In genomic region chr1:161605762-161606540, GRCh38 we compare ENCODE assay signal across 11 cellular contexts. TPM values are rescaled to one million over a fixed set of nuclear protein-coding genes. Genes with fewer than 3 reads are reported as not detected.
A peak's percentile ranks its signal among the peaks of the same experiment; 100 is the strongest.
DNase-seq lines count a peak whose midpoint lies in the region; ATAC-seq, FAIRE-seq and TF ChIP-seq lines count a peak whose summit lies in the region.
"Not testable (repeated sequence)": the region's sequence is repeated elsewhere in the genome, so short reads cannot be mapped to it uniquely, and the experiment has no call there.
"Had no signal": no experiment of that assay in that cellular context is flagged by ENCODE, and none has a peak within 500 bp of the region (broad histone marks: within the 10 kb centered on the region; RNA-seq: fewer than 3 reads in every experiment).

No MANE protein-coding gene starts in this region.

- H3K27me3 ChIP-seq in SK-N-SH (ENCODE audit: insufficient read depth) (peaks cover 19% of the 10 kb centered on the region; the same call in 1 of the 2 replicates), heart right ventricle (peaks cover 0 to 37% (median 25%) of the 10 kb centered on the region in 7 donors)
- H3K27me3 ChIP-seq in endothelial cell of umbilical vein (ENCODE audit: control insufficient read depth in 2 of 2, insufficient read depth in 2 of 2, low read length in 2 of 2); mesenchymal stem cell (ENCODE audit: control insufficient read depth in 1 of 2, insufficient read depth in 1 of 2, low read length in 2 of 2): not testable (repeated sequence)

- not testable (repeated sequence) for H3K36me3 Mint-ChIP-seq in activated naive CD8-positive, alpha-beta T cell treated with anti-CD3 and anti-CD28 coated beads, Interleukin-2, amount 10 ng/mL, durations not matched to agents 7 days and 5 days

- dilution Hi-C loops in endothelial cell of umbilical vein (cut with MboI; ENCODE audit: extremely low pct_ligation_motif_present, low sequenced_read_pairs): not testable (repeated sequence)

- H3K27ac Mint-ChIP-seq in activated naive CD8-positive, alpha-beta T cell treated with anti-CD3 and anti-CD28 coated beads, Interleukin-2, amount 10 ng/mL, durations not matched to agents 7 days and 5 days: not testable (repeated sequence)

- H3K4ac ChIP-seq in mesenchymal stem cell (ENCODE audit: low read depth in 1 of 2, low read length in 2 of 2): not testable (repeated sequence)

- not testable (repeated sequence) for H3K23ac ChIP-seq in mesenchymal stem cell (ENCODE audit: low read length in 2 of 2)

- H2BK15ac ChIP-seq in mesenchymal stem cell (ENCODE audit: low read depth, poor library complexity, severe bottlenecking): not testable (repeated sequence)

- not testable (repeated sequence) for H3K9me3 ChIP-seq in SK-N-SH; endothelial cell of umbilical vein (replicated peaks; ENCODE audit: control insufficient read depth, insufficient read depth, low read length); heart right ventricle; mesenchymal stem cell (ENCODE audit: control insufficient read depth, low read length)

- ATAC-seq in activated naive CD8-positive, alpha-beta T cell treated with anti-CD3 and anti-CD28 coated beads, Interleukin-2, amount 10 ng/mL, durations not matched to agents 7 days and 5 days (ENCODE audit: low read depth): peak; percentile 49
- ATAC-seq in heart right ventricle: peak in 7 of 8 donors; percentile 22 to 91 (median 56)

- H3K4me3 Mint-ChIP-seq in activated naive CD8-positive, alpha-beta T cell treated with anti-CD3 and anti-CD28 coated beads, Interleukin-2, amount 10 ng/mL, durations not matched to agents 7 days and 5 days: not testable (repeated sequence)

- TF ChIP-seq POLR2A in endothelial cell of umbilical vein (IDR thresholded peaks at IDR 0.05; ENCODE audit: low read depth, low read length): not testable (repeated sequence)

- not testable (repeated sequence) for H3K27ac ChIP-seq in SK-N-SH (ENCODE audit: low read depth in 2 of 2, low read length in 1 of 2); endothelial cell of umbilical vein (ENCODE audit: insufficient read depth, low read depth, low read length); heart right ventricle; mesenchymal stem cell (ENCODE audit: low read length, poor library complexity, severe bottlenecking)

- TF ChIP-seq RAD21 in SK-N-SH (IDR thresholded peaks at IDR 0.05; ENCODE audit: low read length): not testable (repeated sequence)

- not testable (repeated sequence) for H2BK120ac ChIP-seq in mesenchymal stem cell (ENCODE audit: low read depth, low read length)

- H2AFZ ChIP-seq in SK-N-SH (ENCODE audit: low read depth); mesenchymal stem cell (ENCODE audit: low read depth, low read length): not testable (repeated sequence)
- H2AFZ ChIP-seq in endothelial cell of umbilical vein (ENCODE audit: low read depth, low read length): peak overlapping the region; percentile 42

- POLR2A ChIA-PET in SK-N-SH (lab: Yijun Ruan, JAX); activated naive CD8-positive, alpha-beta T cell treated with anti-CD3 and anti-CD28 coated beads, Interleukin-2, amount 10 ng/mL, durations not matched to agents 7 days and 5 days (lab: Charles Lee); endothelial cell of umbilical vein (lab: Charles Lee): not testable (repeated sequence)

- H3K9ac ChIP-seq in SK-N-SH; endothelial cell of umbilical vein (replicated peaks; ENCODE audit: extremely low read depth, insufficient read depth, low read length); mesenchymal stem cell (ENCODE audit: low read length): not testable (repeated sequence)

- H3K9me3 Mint-ChIP-seq in activated naive CD8-positive, alpha-beta T cell treated with anti-CD3 and anti-CD28 coated beads, Interleukin-2, amount 10 ng/mL, durations not matched to agents 7 days and 5 days: not testable (repeated sequence)

- not testable (repeated sequence) for H3K18ac ChIP-seq in mesenchymal stem cell (ENCODE audit: low read depth in 1 of 2, low read length in 2 of 2)

- H3K4me1 ChIP-seq in SK-N-SH (ENCODE audit: control insufficient read depth in 1 of 2, insufficient read depth in 2 of 2, low read depth in 1 of 2, low read length in 1 of 2); endothelial cell of umbilical vein (ENCODE audit: control insufficient read depth, extremely low read depth, insufficient read depth, low read length); heart right ventricle; mesenchymal stem cell (ENCODE audit: control insufficient read depth, insufficient read depth, low read depth, low read length): not testable (repeated sequence)

- H3K9me2 ChIP-seq in SK-N-SH: not testable (repeated sequence)

- peak; percentile 82 for FAIRE-seq in endothelial cell of umbilical vein (lab: Jason Lieb, UNC)

- not testable (repeated sequence) for H3K79me2 ChIP-seq in SK-N-SH (ENCODE audit: insufficient read depth); endothelial cell of umbilical vein (ENCODE audit: control insufficient read depth, insufficient read depth, low read length)

- not testable (repeated sequence) for H4K8ac ChIP-seq in mesenchymal stem cell (ENCODE audit: low read length)

- H3K4me2 ChIP-seq in SK-N-SH; endothelial cell of umbilical vein (ENCODE audit: insufficient read depth, low read length); mesenchymal stem cell (ENCODE audit: low read length, poor library complexity, severe bottlenecking): not testable (repeated sequence)

- H3K27me3 Mint-ChIP-seq in activated naive CD8-positive, alpha-beta T cell treated with anti-CD3 and anti-CD28 coated beads, Interleukin-2, amount 10 ng/mL, durations not matched to agents 7 days and 5 days: peaks cover 32% of the 10 kb centered on the region

- H3K9me1 ChIP-seq in endothelial cell of umbilical vein (replicated peaks; ENCODE audit: control insufficient read depth, extremely low read depth, insufficient read depth, low read length): not testable (repeated sequence)

- DNase-seq in ELR (ENCODE audit: low read depth): peak; percentile 48
- peak; percentile 44 for DNase-seq in SK-N-SH
- not testable (repeated sequence) for DNase-seq in activated naive CD8-positive, alpha-beta T cell treated with anti-CD3 and anti-CD28 coated beads, Interleukin-2, amount 10 ng/mL, durations not matched to agents 7 days and 5 days; mesenchymal stem cell
- peak; percentile 44 for DNase-seq in endothelial cell of umbilical vein (ENCODE audit: low read depth, low spot score)
- DNase-seq in heart right ventricle: peak in 1 of 2 donors; percentile 38
- DNase-seq in stimulated activated CD4-positive, alpha-beta T cell treated with anti-CD3 and anti-CD28 coated beads, Interleukin-12 subunit alpha, Interleukin-12 subunit beta, amount 100 ng/mL, for 4 hours: peak; percentile 12

- not testable (repeated sequence) for TF ChIP-seq CTCF in SK-N-SH (IDR thresholded peaks at IDR 0.05); endothelial cell of umbilical vein (IDR thresholded peaks at IDR 0.05; ENCODE audit: extremely low read depth in 1 of 2, insufficient read depth in 1 of 2, low read depth in 1 of 2, low read length in 2 of 2); heart right ventricle (IDR thresholded peaks at IDR 0.05)

- not testable (repeated sequence) for TF ChIP-seq EP300 in SK-N-SH (IDR thresholded peaks at IDR 0.05; ENCODE audit: borderline replicate concordance in 1 of 2, low read depth in 1 of 2, low read length in 1 of 2)

- H2BK5ac ChIP-seq in mesenchymal stem cell (ENCODE audit: low read depth, low read length, poor library complexity, severe bottlenecking): not testable (repeated sequence)

- H3K4me3 ChIP-seq in SK-N-SH (ENCODE audit: low read depth in 2 of 2, low read length in 1 of 2): not testable (repeated sequence)
- H3K4me3 ChIP-seq in endothelial cell of umbilical vein (replicated peaks in 1 of 3; ENCODE audit: insufficient read depth in 1 of 3, low read depth in 1 of 3, low read length in 3 of 3): peak overlapping the region in 1 of 3 experiments; percentile 17
- H3K4me3 ChIP-seq in heart right ventricle: peak overlapping the region in 2 of 10 donors; percentile 18 to 19
- H3K4me3 ChIP-seq in mesenchymal stem cell (ENCODE audit: insufficient read depth in 1 of 2, low read depth in 1 of 2, low read length in 2 of 2): peak overlapping the region; percentile 4 to 51

- not testable (repeated sequence) for H3F3A ChIP-seq in SK-N-SH (replicated peaks; ENCODE audit: insufficient read depth)

- not testable (repeated sequence) for H3K4me1 Mint-ChIP-seq in activated naive CD8-positive, alpha-beta T cell treated with anti-CD3 and anti-CD28 coated beads, Interleukin-2, amount 10 ng/mL, durations not matched to agents 7 days and 5 days

- intact Hi-C loops in endothelial cell of umbilical vein (cut with micrococcal nuclease); heart right ventricle (cut with DNase I): not testable (repeated sequence)

- CTCF ChIA-PET in SK-N-SH (lab: Yijun Ruan, JAX): not testable (repeated sequence)
- CTCF ChIA-PET in endothelial cell of umbilical vein (lab: Charles Lee): interaction anchor here (0.9 kb wide), 1 partner anchor 133 kb away, joined by 3 read pairs; no protein-coding TSS in a partner anchor

- not testable (repeated sequence) for H4K20me1 ChIP-seq in SK-N-SH (ENCODE audit: insufficient read depth); endothelial cell of umbilical vein (replicated peaks; ENCODE audit: control insufficient read depth, extremely low read depth, insufficient read depth, low read length)

- not testable (repeated sequence) for H3K79me1 ChIP-seq in mesenchymal stem cell (replicated peaks; ENCODE audit: low read length, poor library complexity, severe bottlenecking)

- H3K14ac ChIP-seq in mesenchymal stem cell (ENCODE audit: low read length in 2 of 2): not testable (repeated sequence)

- H4K91ac ChIP-seq in mesenchymal stem cell (ENCODE audit: low read length): not testable (repeated sequence)

- not testable (repeated sequence) for H3K36me3 ChIP-seq in SK-N-SH (replicated peaks in 1 of 2; ENCODE audit: control insufficient read depth in 1 of 2, insufficient read depth in 2 of 2, low read length in 1 of 2); endothelial cell of umbilical vein (ENCODE audit: control insufficient read depth in 2 of 2, extremely low read depth in 1 of 2, insufficient read depth in 2 of 2, low read length in 2 of 2); heart right ventricle; mesenchymal stem cell (ENCODE audit: control insufficient read depth in 1 of 2, insufficient read depth in 2 of 2, low read depth in 1 of 2, low read length in 2 of 2)

- not testable (repeated sequence) for H2BK12ac ChIP-seq in mesenchymal stem cell (ENCODE audit: low read length in 2 of 2)

- whole genome bisulfite sequencing in SK-N-SH (ENCODE audit: low lambda C conversion rate): 41% methylated on average over 11 of the region's 78 CpGs
- WGBS in heart right ventricle, 2 donors: 10 to 15% methylated on average over 44 to 56 of the region's 78 CpGs
- 45% methylated on average over 34 of the region's 78 CpGs for WGBS in mesenchymal stem cell

- not testable (repeated sequence) for BruUV-seq in endothelial cell of umbilical vein (replicated peaks; lab: Mats Ljungman, UMichigan)

- H2AK5ac ChIP-seq in mesenchymal stem cell (ENCODE audit: low read length, severe bottlenecking): not testable (repeated sequence)

RNA-seq across cellular contexts. Expression of gene FCGR3B, which starts 25.0 kb away (rescaled TPM):
- not detected in 2 replicates for polyA plus RNA-seq in SK-N-SH (2012; rRNA removed)
- polyA plus RNA-seq in SK-N-SH (2012; cell fraction: cytosol; rRNA removed): not detected in 2 replicates
- not detected in 2 replicates for polyA plus RNA-seq in SK-N-SH (2012; cell fraction: nucleus; rRNA removed)
- total RNA-seq in activated naive CD8-positive, alpha-beta T cell treated with anti-CD3 and anti-CD28 coated beads, Interleukin-2, amount 10 ng/mL, durations not matched to agents 7 days and 5 days: not detected
- not detected in 2 replicates for total RNA-seq in endothelial cell of umbilical vein
- not detected in 2 replicates for polyA plus RNA-seq in endothelial cell of umbilical vein
- polyA plus RNA-seq in endothelial cell of umbilical vein (2011; cell fraction: cytosol; rRNA removed): not detected in 2 replicates
- not detected in 2 replicates for polyA plus RNA-seq in endothelial cell of umbilical vein (2011; cell fraction: nucleus; rRNA removed)
- polyA plus RNA-seq in endothelial cell of umbilical vein (2012): not detected in 2 replicates
- polyA minus RNA-seq in endothelial cell of umbilical vein: not detected in 2 replicates
- not detected for polyA minus RNA-seq in endothelial cell of umbilical vein (2011; cell fraction: cytosol; rRNA and poly(A)+ RNA removed)
- polyA minus RNA-seq in endothelial cell of umbilical vein (2011; cell fraction: nucleus; rRNA and poly(A)+ RNA removed): not detected in 2 replicates
- total RNA-seq in heart right ventricle: 1 to 10 TPM; 1.2 to 8.7 (median 1.9) TPM
- under 1 TPM; 0.22 TPM for polyA plus RNA-seq in heart right ventricle
- not detected for polyA plus RNA-seq in mesenchymal stem cell (2013, experiment 1 of 2)
- not detected for polyA plus RNA-seq in mesenchymal stem cell (2013, experiment 2 of 2)
- total RNA-seq: activated T-helper 2 cell treated with anti-CD3 and anti-CD28 coated beads, Interferon-gamma antibody, Interleukin-2, Interleukin-4, amounts not matched to agents 10 μg/mL and 5 μg/mL and 100 μg/mL, durations not matched to agents 14 hours and 24 hours and 36 hours; chondrocyte; T-helper 1 cell treated with Interleukin-12 subunit alpha and Interleukin-12 subunit beta and Interleukin-4 antibody, amounts not matched to agents 30 ng/mL and 1 ng/mL, for 36 hours had no signal

RNA-seq across cellular contexts. Expression of gene FCGR3A, which starts 56.3 kb away (rescaled TPM):
- polyA plus RNA-seq in SK-N-SH (2012; rRNA removed): not detected in 2 replicates
- not detected in 2 replicates for polyA plus RNA-seq in SK-N-SH (2012; cell fraction: cytosol; rRNA removed)
- polyA plus RNA-seq in SK-N-SH (2012; cell fraction: nucleus; rRNA removed): not detected in 2 replicates
- total RNA-seq in activated naive CD8-positive, alpha-beta T cell treated with anti-CD3 and anti-CD28 coated beads, Interleukin-2, amount 10 ng/mL, durations not matched to agents 7 days and 5 days: 1 to 10 TPM; 1.9 to 2.3 TPM
- not detected in 2 replicates for total RNA-seq in endothelial cell of umbilical vein
- not detected in 2 replicates for polyA plus RNA-seq in endothelial cell of umbilical vein
- polyA plus RNA-seq in endothelial cell of umbilical vein (2011; cell fraction: cytosol; rRNA removed): not detected in 2 replicates
- polyA plus RNA-seq in endothelial cell of umbilical vein (2011; cell fraction: nucleus; rRNA removed): not detected in 2 replicates
- polyA plus RNA-seq in endothelial cell of umbilical vein (2012): not detected in 2 replicates
- not detected in 2 replicates for polyA minus RNA-seq in endothelial cell of umbilical vein
- polyA minus RNA-seq in endothelial cell of umbilical vein (2011; cell fraction: cytosol; rRNA and poly(A)+ RNA removed): not detected
- not detected in 2 replicates for polyA minus RNA-seq in endothelial cell of umbilical vein (2011; cell fraction: nucleus; rRNA and poly(A)+ RNA removed)
- total RNA-seq in heart right ventricle: 100 to 1,000 TPM in 1 of 10 donors, 10 to 100 TPM in 3, 1 to 10 TPM in 6; 1.9 to 120 (median 6.2) TPM
- 10 to 100 TPM in 1 of 2 donors, 1 to 10 TPM in 1; 5.6 to 10.7 TPM for polyA plus RNA-seq in heart right ventricle
- polyA plus RNA-seq in mesenchymal stem cell (2013, experiment 1 of 2): not detected
- polyA plus RNA-seq in mesenchymal stem cell (2013, experiment 2 of 2): not detected
- total RNA-seq: activated T-helper 2 cell treated with anti-CD3 and anti-CD28 coated beads, Interferon-gamma antibody, Interleukin-2, Interleukin-4, amounts not matched to agents 10 μg/mL and 5 μg/mL and 100 μg/mL, durations not matched to agents 14 hours and 24 hours and 36 hours; chondrocyte; M059J; T-helper 1 cell treated with Interleukin-12 subunit alpha and Interleukin-12 subunit beta and Interleukin-4 antibody, amounts not matched to agents 30 ng/mL and 1 ng/mL, for 36 hours had no signal

RNA-seq across cellular contexts. Expression of gene FCGR2B, which starts 57.0 kb away (rescaled TPM):
- polyA plus RNA-seq in SK-N-SH (2012; rRNA removed) (0.05 TPM in 1 of 2 replicates, not detected in the other), endothelial cell of umbilical vein (not detected in 2 replicates), heart right ventricle (1 to 10 TPM; 3.7 to 4.3 TPM)
- 0.01 and 0.03 TPM in 2 replicates for polyA plus RNA-seq in SK-N-SH (2012; cell fraction: cytosol; rRNA removed)
- 0.14 and 0.19 TPM in 2 replicates for polyA plus RNA-seq in SK-N-SH (2012; cell fraction: nucleus; rRNA removed)
- under 1 TPM; 0.23 to 0.33 TPM for total RNA-seq in activated naive CD8-positive, alpha-beta T cell treated with anti-CD3 and anti-CD28 coated beads, Interleukin-2, amount 10 ng/mL, durations not matched to agents 7 days and 5 days
- total RNA-seq in endothelial cell of umbilical vein (not detected in 2 replicates), heart right ventricle (10 to 100 TPM in 2 of 10 donors, 1 to 10 TPM in 8; 1.7 to 40.9 (median 6.7) TPM)
- polyA plus RNA-seq in endothelial cell of umbilical vein (2011; cell fraction: cytosol; rRNA removed): 0.07 TPM in 1 of 2 replicates, not detected in the other
- polyA plus RNA-seq in endothelial cell of umbilical vein (2011; cell fraction: nucleus; rRNA removed): not detected in 2 replicates
- not detected in 2 replicates for polyA plus RNA-seq in endothelial cell of umbilical vein (2012)
- polyA minus RNA-seq in endothelial cell of umbilical vein: 0.13 TPM in 1 of 2 replicates, not detected in the other
- polyA minus RNA-seq in endothelial cell of umbilical vein (2011; cell fraction: cytosol; rRNA and poly(A)+ RNA removed): not detected
- not detected in 2 replicates for polyA minus RNA-seq in endothelial cell of umbilical vein (2011; cell fraction: nucleus; rRNA and poly(A)+ RNA removed)
- not detected for polyA plus RNA-seq in mesenchymal stem cell (2013, experiment 1 of 2)
- not detected for polyA plus RNA-seq in mesenchymal stem cell (2013, experiment 2 of 2)
- total RNA-seq: activated T-helper 2 cell treated with anti-CD3 and anti-CD28 coated beads, Interferon-gamma antibody, Interleukin-2, Interleukin-4, amounts not matched to agents 10 μg/mL and 5 μg/mL and 100 μg/mL, durations not matched to agents 14 hours and 24 hours and 36 hours; chondrocyte; M059J; T-helper 1 cell treated with Interleukin-12 subunit alpha and Interleukin-12 subunit beta and Interleukin-4 antibody, amounts not matched to agents 30 ng/mL and 1 ng/mL, for 36 hours had no signal
